In genomic region chr6:131393433-131393832, GRCh38 we compare ENCODE assay signal across 7 cellular contexts.
"Had no signal": no experiment of that assay in that cellular context is flagged by ENCODE, and none has a peak within 500 bp of the region (broad histone marks: within the 10 kb centered on the region; RNA-seq: fewer than 3 reads in every experiment).

No MANE protein-coding gene starts in this region.

- DNase-seq: IMR-90, KBM-7, KG1 had no signal

- H3K4me1 Mint-ChIP-seq: IgD-negative memory B cell had no signal

- H3K36me3 Mint-ChIP-seq: IgD-negative memory B cell had no signal

- ATAC-seq: HepG2, K562 had no signal

- H3K4me3 Mint-ChIP-seq: IgD-negative memory B cell had no signal

- H3K4me3 ChIP-seq: K562 had no signal

- H3K27ac ChIP-seq: HL-60 had no signal
